11 cellular contexts compared by ENCODE assay signal in the genomic region with DNA sequence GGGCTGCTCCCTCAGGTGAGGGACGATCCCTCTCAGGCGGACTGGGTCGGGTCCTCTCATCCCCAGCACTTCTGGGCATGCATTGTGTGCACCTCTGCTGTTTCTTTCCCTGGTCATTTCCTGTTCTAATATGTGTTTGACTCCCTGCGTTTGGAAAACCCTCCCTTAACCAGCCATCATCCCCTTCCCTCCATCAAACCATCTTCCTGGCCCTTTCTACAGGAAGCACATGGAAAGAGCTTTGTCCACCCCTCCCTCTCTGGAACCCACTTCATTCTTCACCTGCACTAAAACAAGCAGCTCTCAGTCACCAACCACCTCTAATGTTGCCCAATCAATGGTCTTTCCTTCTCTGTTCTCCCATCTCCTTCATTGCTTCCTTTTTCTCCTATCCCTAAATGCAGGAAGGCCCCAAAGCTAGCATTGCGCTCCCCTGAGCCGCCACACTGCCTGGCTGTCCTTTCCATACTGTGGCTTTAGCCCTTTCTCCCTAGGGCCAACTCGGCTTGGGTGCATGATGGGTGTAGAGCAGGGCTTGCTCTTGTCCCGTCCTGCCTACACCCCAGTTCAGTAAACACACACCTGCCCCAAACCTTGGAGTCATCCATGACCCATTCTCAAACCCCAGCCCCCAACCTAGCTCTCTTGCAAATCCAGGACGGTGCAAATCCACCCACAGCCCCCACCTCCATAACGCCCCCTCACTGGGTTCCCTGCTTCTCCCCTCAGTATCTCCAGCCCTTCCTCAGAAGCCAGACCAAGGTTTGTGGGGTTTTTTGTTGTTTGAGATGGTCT. TPM values are rescaled to one million over a fixed set of nuclear protein-coding genes. Genes with fewer than 3 reads are reported as not detected.
A peak's percentile ranks its signal among the peaks of the same experiment; 100 is the strongest.
DNase-seq lines count a peak whose midpoint lies in the region; ATAC-seq and TF ChIP-seq lines count a peak whose summit lies in the region.
"Had no signal": no experiment of that assay in that cellular context is flagged by ENCODE, and none has a peak within 500 bp of the region (broad histone marks: within the 10 kb centered on the region; RNA-seq: fewer than 3 reads in every experiment).

No MANE protein-coding gene starts in this region.

- no peak overlapping the region for H3K9ac ChIP-seq in PC-3 (ENCODE audit: low read length)
- no peak overlapping the region for H3K9ac ChIP-seq in MM.1S (ENCODE audit: low read length)

- intact Hi-C loops in PC-3 (cut with micrococcal nuclease) = no loop called here
- intact Hi-C loops in OCI-LY7 (cut with micrococcal nuclease; ENCODE audit: unreplicated experiment) = loop anchor here (10.0 kb wide), 1 partner anchor 224 kb away; no protein-coding TSS in a partner anchor

- no peak overlapping the region for H3K4me3 Mint-ChIP-seq in chondrocyte (ENCODE audit: unreplicated experiment)
- H3K4me3 Mint-ChIP-seq in stimulated activated effector memory CD8-positive, alpha-beta T cell treated with anti-CD3 and anti-CD28 coated beads, Interleukin-12 subunit alpha, Interleukin-12 subunit beta, amount 100 ng/mL, for 72 hours = no peak overlapping the region

- no peak for TF ChIP-seq CTCF in PC-3 (conservative IDR thresholded peaks at IDR 0.05; ENCODE audit: low read depth, low read length)
- TF ChIP-seq CTCF in chondrocyte (IDR thresholded peaks at IDR 0.05) = no peak
- TF ChIP-seq CTCF in MM.1S (IDR thresholded peaks at IDR 0.05; ENCODE audit: low read length) = no peak
- no peak for TF ChIP-seq CTCF in OCI-LY7 (conservative IDR thresholded peaks at IDR 0.05; ENCODE audit: low read length)

- no TSS peak for BruUV-seq in PC-3 (replicated peaks; lab: Mats Ljungman, UMichigan)
- BruUV-seq in OCI-LY7 (replicated peaks; lab: Mats Ljungman, UMichigan) = no TSS peak

- H3K36me3 ChIP-seq in PC-3 (ENCODE audit: low read depth, low read length) (peaks cover 36% of the 10 kb centered on the region), MM.1S (replicated peaks; ENCODE audit: insufficient read depth, low read length) (peaks cover 31% of the 10 kb centered on the region), OCI-LY7 (ENCODE audit: insufficient read depth, low read length) (peaks cover 57% of the 10 kb centered on the region)

- DNase-seq in activated effector memory CD4-positive, alpha-beta T cell treated with anti-CD3 and anti-CD28 coated beads, Interleukin-2, amount 50 U/mL, for 16 hours = peak; percentile 62
- DNase-seq in activated effector memory CD4-positive, alpha-beta T cell treated with Interleukin-2 at 50 U/mL for 16 hours = no peak
- no peak for DNase-seq in PC-3
- no peak for DNase-seq in chondrocyte (ENCODE audit: low spot score)
- no peak for DNase-seq in stimulated activated effector memory CD8-positive, alpha-beta T cell treated with anti-CD3 and anti-CD28 coated beads, Interleukin-12 subunit alpha, Interleukin-12 subunit beta, amount 100 ng/mL, for 72 hours (ENCODE audit: low spot score in 2 of 2)
- DNase-seq in MM.1S = no peak
- no peak for DNase-seq in SKM-1 treated with dmso at 0.1 percent for 144 hours (lab: John Stamatoyannopoulos, UW; ENCODE audit: unreplicated experiment)
- no peak for DNase-seq in OCI-LY7 (ENCODE audit: low spot score)
- DNase-seq: NCI-H446 treated with DMSO at 0.1 percent for 48 hours; stimulated activated CD4-positive, alpha-beta T cell treated with anti-CD3 and anti-CD28 coated beads, Interleukin-2, amount 100 ng/mL, for 24 hours had no signal

- no peaks in the 10 kb centered on the region for H3K79me2 ChIP-seq in PC-3 (ENCODE audit: low read length)
- no peaks in the 10 kb centered on the region for H3K79me2 ChIP-seq in MM.1S (ENCODE audit: low read length)
- H3K79me2 ChIP-seq in OCI-LY7 (ENCODE audit: insufficient read depth, low read depth, low read length) = no peaks in the 10 kb centered on the region

- H2AFZ ChIP-seq in PC-3 (ENCODE audit: low read length) = no peak overlapping the region
- no peak overlapping the region for H2AFZ ChIP-seq in MM.1S (ENCODE audit: low read length)
- H2AFZ ChIP-seq in OCI-LY7 (ENCODE audit: low read length) = no peak overlapping the region

- ATAC-seq in PC-3 = peak; percentile 7; the same call in 1 of the 2 replicates
- ATAC-seq in stimulated activated effector memory CD8-positive, alpha-beta T cell treated with anti-CD3 and anti-CD28 coated beads, Interleukin-12 subunit alpha, Interleukin-12 subunit beta, amount 100 ng/mL, for 72 hours = no peak

- peaks cover 35% of the 10 kb centered on the region for H3K36me3 Mint-ChIP-seq in chondrocyte (ENCODE audit: low read depth)
- H3K36me3 Mint-ChIP-seq in stimulated activated effector memory CD8-positive, alpha-beta T cell treated with anti-CD3 and anti-CD28 coated beads, Interleukin-12 subunit alpha, Interleukin-12 subunit beta, amount 100 ng/mL, for 72 hours = peaks cover 60% of the 10 kb centered on the region

- H3K9me3 ChIP-seq in PC-3 (ENCODE audit: low read length) (no peaks in the 10 kb centered on the region), MM.1S (replicated peaks; ENCODE audit: insufficient read depth, low read length) (no peaks in the 10 kb centered on the region), OCI-LY7 (ENCODE audit: low read length) (no peaks in the 10 kb centered on the region)

- no peak overlapping the region for H3K4me3 ChIP-seq in PC-3 (ENCODE audit: low read length)
- no peak overlapping the region for H3K4me3 ChIP-seq in MM.1S (ENCODE audit: low read length)
- no peak overlapping the region for H3K4me3 ChIP-seq in OCI-LY7 (ENCODE audit: low read depth, low read length, poor library complexity, severe bottlenecking)

- CTCF ChIA-PET in PC-3 (lab: Charles Lee) = no interaction called here
- CTCF ChIA-PET in OCI-LY7 (lab: Charles Lee; ENCODE audit: unreplicated experiment) = no interaction called here

- H3K9me2 ChIP-seq in PC-3 (replicated peaks; ENCODE audit: low read length) = no peaks in the 10 kb centered on the region
- H3K9me2 ChIP-seq in MM.1S (replicated peaks; ENCODE audit: insufficient read depth, low read length) = no peaks in the 10 kb centered on the region
- no peaks in the 10 kb centered on the region for H3K9me2 ChIP-seq in OCI-LY7 (ENCODE audit: insufficient read depth, low read length)

- H3K4me1 ChIP-seq in PC-3 (ENCODE audit: insufficient read depth, low read length) (no peaks in the 10 kb centered on the region), MM.1S (ENCODE audit: low read length) (no peaks in the 10 kb centered on the region), OCI-LY7 (ENCODE audit: insufficient read depth, low read length, poor library complexity, severe bottlenecking) (no peaks in the 10 kb centered on the region)

- H4K20me1 ChIP-seq in PC-3 (ENCODE audit: low read length) (no peaks in the 10 kb centered on the region), MM.1S (ENCODE audit: insufficient read depth, low read length) (peaks cover 6% of the 10 kb centered on the region; the same call in 1 of the 2 replicates), OCI-LY7 (ENCODE audit: insufficient read depth, low read length) (no peaks in the 10 kb centered on the region; the same call in 1 of the 2 replicates)

- H3F3A ChIP-seq in PC-3 (ENCODE audit: low read length, unreplicated experiment) (peaks cover 6% of the 10 kb centered on the region), MM.1S (ENCODE audit: insufficient read depth, low read length) (peaks cover 48% of the 10 kb centered on the region)

- POLR2A ChIA-PET in PC-3 (lab: Charles Lee; ENCODE audit: unreplicated experiment) = no interaction called here
- POLR2A ChIA-PET in OCI-LY7 (lab: Charles Lee) = interaction anchor here (0.7 kb wide), 1 partner anchor 36 kb away, joined by 3 read pairs; no protein-coding TSS in a partner anchor

- H3K9me3 Mint-ChIP-seq in chondrocyte (ENCODE audit: low read depth) = no peaks in the 10 kb centered on the region
- H3K9me3 Mint-ChIP-seq in stimulated activated effector memory CD8-positive, alpha-beta T cell treated with anti-CD3 and anti-CD28 coated beads, Interleukin-12 subunit alpha, Interleukin-12 subunit beta, amount 100 ng/mL, for 72 hours = no peaks in the 10 kb centered on the region

- peaks cover 7% of the 10 kb centered on the region for H3K4me1 Mint-ChIP-seq in chondrocyte (ENCODE audit: low read depth)
- H3K4me1 Mint-ChIP-seq in stimulated activated effector memory CD8-positive, alpha-beta T cell treated with anti-CD3 and anti-CD28 coated beads, Interleukin-12 subunit alpha, Interleukin-12 subunit beta, amount 100 ng/mL, for 72 hours = peaks cover 26% of the 10 kb centered on the region

- H3K27me3 Mint-ChIP-seq in chondrocyte (ENCODE audit: low read depth) = no peaks in the 10 kb centered on the region

- peak overlapping the region; percentile 43 for H3K27ac Mint-ChIP-seq in chondrocyte (ENCODE audit: unreplicated experiment)
- peak overlapping the region; percentile 18 for H3K27ac Mint-ChIP-seq in stimulated activated effector memory CD8-positive, alpha-beta T cell treated with anti-CD3 and anti-CD28 coated beads, Interleukin-12 subunit alpha, Interleukin-12 subunit beta, amount 100 ng/mL, for 72 hours

- H3K27me3 ChIP-seq in PC-3 (ENCODE audit: low read length) = no peaks in the 10 kb centered on the region
- H3K27me3 ChIP-seq in MM.1S (replicated peaks; ENCODE audit: insufficient read depth, low read length) = no peaks in the 10 kb centered on the region

- H3K4me2 ChIP-seq in PC-3 (ENCODE audit: low read length) (no peak overlapping the region), MM.1S (ENCODE audit: low read depth, low read length) (no peak overlapping the region), OCI-LY7 (ENCODE audit: low read length) (no peak overlapping the region)

- H3K27ac ChIP-seq in PC-3 (ENCODE audit: low read length) (no peak overlapping the region), MM.1S (ENCODE audit: low read length) (no peak overlapping the region), OCI-LY7 (ENCODE audit: low read depth, low read length, poor library complexity, severe bottlenecking) (no peak overlapping the region)

RNA-seq across cellular contexts. Expression of a gene that starts 5.4 kb away (rescaled TPM):
- total RNA-seq in PC-3 (2014; rRNA removed) = 58.4 and 75.7 TPM in 2 replicates
- total RNA-seq in chondrocyte = 34.5 to 35.6 TPM (median 34.8 TPM) in 3 replicates
- total RNA-seq in OCI-LY7 (2014; rRNA removed; shearing (Covaris generic)) = not detected in 2 replicates
- total RNA-seq in OCI-LY7 (2022) = not detected in 2 replicates

RNA-seq across cellular contexts. Expression of a gene that starts 14.5 kb away (rescaled TPM):
- total RNA-seq in PC-3 (2014; rRNA removed) (1.4 TPM in 1 of 2 replicates, not detected in the other), chondrocyte (0.27 to 1.2 TPM (median 0.31 TPM) in 3 replicates), OCI-LY7 (2022) (23.3 and 23.7 TPM in 2 replicates)
- total RNA-seq in OCI-LY7 (2014; rRNA removed; shearing (Covaris generic)) = 2.7 and 5.2 TPM in 2 replicates
- total RNA-seq: osteocyte had no signal

RNA-seq across cellular contexts. Expression of a gene that starts 32.9 kb away (rescaled TPM):
- total RNA-seq in PC-3 (2014; rRNA removed) (288 and 321 TPM in 2 replicates), chondrocyte (139 to 205 TPM (median 144 TPM) in 3 replicates), OCI-LY7 (2022) (333 and 375 TPM in 2 replicates)
- 270 and 311 TPM in 2 replicates for total RNA-seq in OCI-LY7 (2014; rRNA removed; shearing (Covaris generic))

RNA-seq across cellular contexts. Expression of a gene that starts 33.2 kb away (rescaled TPM):
- total RNA-seq in PC-3 (2014; rRNA removed) (23.7 and 33.1 TPM in 2 replicates), chondrocyte (29.5 to 37.6 TPM (median 30.9 TPM) in 3 replicates), OCI-LY7 (2022) (38.6 and 39.2 TPM in 2 replicates)
- total RNA-seq in OCI-LY7 (2014; rRNA removed; shearing (Covaris generic)) = 37.9 and 44.5 TPM in 2 replicates

Comparison
In these comparisons a context has a peak if more than half of its experiments do, and no peak if none do; other contexts are left out.
1. RNA of a gene that starts 5.4 kb away (total RNA-seq): 58.4 to 75.7 TPM in PC-3 and 34.5 to 35.6 TPM in chondrocyte; not detected in OCI-LY7; every median in the first group is over 10 times any median in the second.